In genomic region chr14:105250986-105251385, GRCh38 we compare ENCODE assay signal across 16 cellular contexts. TPM values are rescaled to one million over a fixed set of nuclear protein-coding genes. Genes with fewer than 3 reads are reported as not detected.
DNase-seq lines count a peak whose midpoint lies in the region; ATAC-seq, FAIRE-seq and TF ChIP-seq lines count a peak whose summit lies in the region.
"Had no signal": no experiment of that assay in that cellular context is flagged by ENCODE, and none has a peak within 500 bp of the region (broad histone marks: within the 10 kb centered on the region; RNA-seq: fewer than 3 reads in every experiment).

No MANE protein-coding gene starts in this region.

- POLR2A ChIA-PET in CD8-positive, alpha-beta memory T cell (lab: Charles Lee), result no interaction called here

- peaks cover 0 to 1% (median 0%) of the 10 kb centered on the region in 7 donors for H3K9me3 Mint-ChIP-seq in CD4-positive, CD25-positive, alpha-beta regulatory T cell
- no peaks in the 10 kb centered on the region for H3K9me3 Mint-ChIP-seq in CD8-positive, alpha-beta memory T cell
- H3K9me3 Mint-ChIP-seq in astrocyte (ENCODE audit: unreplicated experiment), result peaks cover 2% of the 10 kb centered on the region
- H3K9me3 Mint-ChIP-seq in neural crest cell, result no peaks in the 10 kb centered on the region

- H3K9me3 ChIP-seq in CD4-positive, CD25-positive, alpha-beta regulatory T cell (ENCODE audit: control insufficient read depth in 2 of 2, low read length in 2 of 2), result no peaks in the 10 kb centered on the region
- no peaks in the 10 kb centered on the region for H3K9me3 ChIP-seq in CD8-positive, alpha-beta memory T cell (ENCODE audit: low read length)
- no peaks in the 10 kb centered on the region for H3K9me3 ChIP-seq in astrocyte (ENCODE audit: insufficient read depth, low read depth, low read length)
- H3K9me3 ChIP-seq: left ventricle myocardium inferior, SJSA1 had no signal

- no peak for TF ChIP-seq CTCF in astrocyte (IDR thresholded peaks at IDR 0.05; ENCODE audit: insufficient read depth, low read depth, low read length)
- no peak for TF ChIP-seq CTCF in neural crest cell (conservative IDR thresholded peaks at IDR 0.05)

- no peak overlapping the region for H3K9ac ChIP-seq in astrocyte (ENCODE audit: low read length)

- no peak overlapping the region for H3K4me2 ChIP-seq in astrocyte (ENCODE audit: low read length)

- no peaks in the 10 kb centered on the region for H3K27me3 Mint-ChIP-seq in CD4-positive, CD25-positive, alpha-beta regulatory T cell
- no peaks in the 10 kb centered on the region for H3K27me3 Mint-ChIP-seq in CD8-positive, alpha-beta memory T cell
- H3K27me3 Mint-ChIP-seq in astrocyte (ENCODE audit: low read depth, unreplicated experiment), result no peaks in the 10 kb centered on the region
- H3K27me3 Mint-ChIP-seq in neural crest cell (ENCODE audit: low read depth), result no peaks in the 10 kb centered on the region

- H3K4me3 ChIP-seq in CD4-positive, CD25-positive, alpha-beta regulatory T cell (ENCODE audit: low read depth, low read length), result no peak overlapping the region
- H3K4me3 ChIP-seq in CD8-positive, alpha-beta memory T cell (ENCODE audit: low read length), result no peak overlapping the region
- no peak overlapping the region for H3K4me3 ChIP-seq in astrocyte (ENCODE audit: insufficient read depth, low read depth, low read length)
- H3K4me3 ChIP-seq: dorsolateral prefrontal cortex, left ventricle myocardium inferior, SJSA1 had no signal

- peaks cover 11% of the 10 kb centered on the region for H3K36me3 ChIP-seq in CD4-positive, CD25-positive, alpha-beta regulatory T cell (ENCODE audit: control insufficient read depth, insufficient read depth, low read length)
- H3K36me3 ChIP-seq in CD8-positive, alpha-beta memory T cell (ENCODE audit: insufficient read depth, low read length), result no peaks in the 10 kb centered on the region
- H3K36me3 ChIP-seq in astrocyte (ENCODE audit: insufficient read depth, low read length), result peaks cover 5% of the 10 kb centered on the region

- no peak for FAIRE-seq in astrocyte (lab: Jason Lieb, UNC)
- FAIRE-seq in RCC 7860 (lab: Jason Lieb, UNC), result no peak
- FAIRE-seq: small intestine had no signal

- ATAC-seq in CD4-positive, CD25-positive, alpha-beta regulatory T cell (ENCODE audit: low read depth in 2 of 2), result no peak
- ATAC-seq: esophagus mucosa, PC-3 had no signal

- peaks cover 68% of the 10 kb centered on the region for H4K20me1 ChIP-seq in astrocyte (ENCODE audit: insufficient read depth, low read length)

- peaks cover 4% of the 10 kb centered on the region for H3K36me3 Mint-ChIP-seq in CD4-positive, CD25-positive, alpha-beta regulatory T cell
- peaks cover 0 to 43% (median 2%) of the 10 kb centered on the region in 3 donors for H3K36me3 Mint-ChIP-seq in CD8-positive, alpha-beta memory T cell
- H3K36me3 Mint-ChIP-seq in astrocyte (ENCODE audit: low read depth, unreplicated experiment) (peaks cover 18% of the 10 kb centered on the region), neural crest cell (ENCODE audit: low read depth) (peaks cover 6% of the 10 kb centered on the region)

- H3K27me3 ChIP-seq in CD4-positive, CD25-positive, alpha-beta regulatory T cell (ENCODE audit: control insufficient read depth, insufficient read depth, low read length), result no peaks in the 10 kb centered on the region
- H3K27me3 ChIP-seq in CD8-positive, alpha-beta memory T cell (ENCODE audit: insufficient read depth, low read length, poor library complexity, severe bottlenecking), result no peaks in the 10 kb centered on the region
- no peaks in the 10 kb centered on the region for H3K27me3 ChIP-seq in astrocyte (ENCODE audit: insufficient read depth, low read length)
- H3K27me3 ChIP-seq: dorsolateral prefrontal cortex, SJSA1 had no signal

- H2AFZ ChIP-seq in astrocyte (ENCODE audit: low read depth, low read length), result no peak overlapping the region

- H3K4me3 Mint-ChIP-seq in CD4-positive, CD25-positive, alpha-beta regulatory T cell, result peak overlapping the region; percentile 38 to 84 (median 76)
- peak overlapping the region in 6 of 7 donors; percentile 38 to 80 (median 61) for H3K4me3 Mint-ChIP-seq in CD8-positive, alpha-beta memory T cell
- H3K4me3 Mint-ChIP-seq in astrocyte (ENCODE audit: unreplicated experiment) (peak overlapping the region; percentile 67), neural crest cell (peak overlapping the region; percentile 86)

- H3K4me1 ChIP-seq in CD4-positive, CD25-positive, alpha-beta regulatory T cell (ENCODE audit: control insufficient read depth, insufficient read depth, low read length, poor library complexity, severe bottlenecking), result peaks cover 24% of the 10 kb centered on the region
- H3K4me1 ChIP-seq in CD8-positive, alpha-beta memory T cell (ENCODE audit: insufficient read depth, low read length), result peaks cover 17% of the 10 kb centered on the region
- peaks cover 26% of the 10 kb centered on the region for H3K4me1 ChIP-seq in astrocyte (ENCODE audit: insufficient read depth, low read length)

- peaks cover 0 to 32% (median 12%) of the 10 kb centered on the region in 4 donors for H3K4me1 Mint-ChIP-seq in CD4-positive, CD25-positive, alpha-beta regulatory T cell
- peaks cover 13 to 31% (median 27%) of the 10 kb centered on the region in 3 donors for H3K4me1 Mint-ChIP-seq in CD8-positive, alpha-beta memory T cell
- peaks cover 4% of the 10 kb centered on the region for H3K4me1 Mint-ChIP-seq in astrocyte (ENCODE audit: low read depth, unreplicated experiment)
- H3K4me1 Mint-ChIP-seq in neural crest cell, result peaks cover 18% of the 10 kb centered on the region

- H3K27ac Mint-ChIP-seq in CD4-positive, CD25-positive, alpha-beta regulatory T cell, result peak overlapping the region in 2 of 3 donors; percentile 58 to 75
- H3K27ac Mint-ChIP-seq in CD8-positive, alpha-beta memory T cell, result peak overlapping the region in 7 of 8 donors; percentile 50 to 89 (median 80)
- no peak overlapping the region for H3K27ac Mint-ChIP-seq in astrocyte (ENCODE audit: unreplicated experiment)
- H3K27ac Mint-ChIP-seq in neural crest cell (ENCODE audit: unreplicated experiment), result no peak overlapping the region

- H3K79me2 ChIP-seq in astrocyte (ENCODE audit: insufficient read depth, low read length), result peaks cover 53% of the 10 kb centered on the region

- no peak overlapping the region for H3K27ac ChIP-seq in CD4-positive, CD25-positive, alpha-beta regulatory T cell (ENCODE audit: insufficient read depth, low read length, poor library complexity, severe bottlenecking)
- H3K27ac ChIP-seq in CD8-positive, alpha-beta memory T cell (ENCODE audit: low read depth, low read length), result no peak overlapping the region
- H3K27ac ChIP-seq in astrocyte (ENCODE audit: low read depth, low read length), result no peak overlapping the region
- H3K27ac ChIP-seq: left ventricle myocardium inferior, SJSA1 had no signal

- CTCF ChIA-PET in CD8-positive, alpha-beta memory T cell (lab: Charles Lee), result no interaction called here

- no peak for DNase-seq in CD4-positive, CD25-positive, alpha-beta regulatory T cell
- no peak for DNase-seq in CD8-positive, alpha-beta memory T cell
- DNase-seq in astrocyte (ENCODE audit: low read depth) (no peak), neural crest cell (ENCODE audit: low read depth, low spot score) (no peak), medulla oblongata (ENCODE audit: extremely low spot score) (no peak), RCC 7860 (ENCODE audit: low spot score) (no peak), Kasumi-1 (lab: John Stamatoyannopoulos, UW) (no peak)
- DNase-seq: activated CD4-positive, CD25-positive, alpha-beta regulatory T cell treated with anti-CD3 and anti-CD28 coated beads, Interleukin-2, amount 50 U/mL, for 72 hours; dorsolateral prefrontal cortex; left ventricle myocardium inferior; NCI-H774; PC-3; small intestine; stimulated activated CD4-positive, alpha-beta T cell treated with anti-CD3 and anti-CD28 coated beads, Interleukin-4, amount 100 ng/mL, for 4 hours had no signal

RNA-seq across cellular contexts. Expression of gene BTBD6, which starts 2.7 kb away (rescaled TPM):
- 39.4 TPM for total RNA-seq in CD4-positive, CD25-positive, alpha-beta regulatory T cell
- polyA plus RNA-seq in CD4-positive, CD25-positive, alpha-beta regulatory T cell, result 10 to 100 TPM in 2 of 4 donors, 1 to 10 TPM in 2; 4.6 to 17.4 (median 9.0) TPM
- total RNA-seq in CD8-positive, alpha-beta memory T cell, result 10 to 100 TPM; 54.1 to 55.0 TPM
- polyA plus RNA-seq in CD8-positive, alpha-beta memory T cell, result 16.2 TPM
- total RNA-seq in astrocyte, result 23.8 and 25.1 TPM in 2 replicates
- total RNA-seq in neural crest cell, result 33.6 and 36.6 TPM in 2 replicates

RNA-seq across cellular contexts. Expression of gene BRF1, which starts 49.8 kb away (rescaled TPM):
- 58.9 TPM for total RNA-seq in CD4-positive, CD25-positive, alpha-beta regulatory T cell
- polyA plus RNA-seq in CD4-positive, CD25-positive, alpha-beta regulatory T cell, result 1 to 10 TPM; 5.6 to 8.7 (median 7.5) TPM
- total RNA-seq in CD8-positive, alpha-beta memory T cell, result 10 to 100 TPM; 29.4 to 31.7 TPM
- 13.0 TPM for polyA plus RNA-seq in CD8-positive, alpha-beta memory T cell
- 20.5 and 21.5 TPM in 2 replicates for total RNA-seq in astrocyte
- total RNA-seq in neural crest cell, result 50.0 and 51.1 TPM in 2 replicates

Comparison
In these comparisons a context has a peak if more than half of its experiments do, and no peak if none do; other contexts are left out.
1. H3K27ac Mint-ChIP-seq: peak in CD4-positive, CD25-positive, alpha-beta regulatory T cell (2 of 3) and CD8-positive, alpha-beta memory T cell (7 of 8); none in astrocyte (single experiment) and neural crest cell (single experiment).
2. Peak in every context shown above with its lines, with median percentiles within 50 percentile points of each other: H3K4me3 Mint-ChIP-seq.